23 cellular contexts compared by ENCODE assay signal in genomic region chr9:100074093-100074492, GRCh38. TPM values are rescaled to one million over a fixed set of nuclear protein-coding genes. Genes with fewer than 3 reads are reported as not detected.
DNase-seq lines count a peak whose midpoint lies in the region; ATAC-seq, FAIRE-seq and TF ChIP-seq lines count a peak whose summit lies in the region.
"Had no signal": no experiment of that assay in that cellular context is flagged by ENCODE, and none has a peak within 500 bp of the region (broad histone marks: within the 10 kb centered on the region; RNA-seq: fewer than 3 reads in every experiment).

No MANE protein-coding gene starts in this region.

- in situ Hi-C loops in K562 (cut with MboI), result no loop called here

- TF ChIP-seq CTCF in K562 (IDR thresholded peaks at IDR 0.05 in 2 of 3, conservative IDR thresholded peaks at IDR 0.05 in 1 of 3; ENCODE audit: insufficient read depth in 2 of 3, low read depth in 1 of 3, low read length in 3 of 3) (no peak), nephron progenitor cell (IDR thresholded peaks at IDR 0.05) (no peak), neural progenitor cell (IDR thresholded peaks at IDR 0.05) (no peak)

- H2AFZ ChIP-seq in K562 (ENCODE audit: low read depth, low read length) (no peak overlapping the region), neural progenitor cell (replicated peaks) (no peak overlapping the region)

- no peaks in the 10 kb centered on the region for H3F3A ChIP-seq in neural progenitor cell (ENCODE audit: low read depth)

- H4K20me1 ChIP-seq in K562 (replicated peaks; ENCODE audit: control insufficient read depth, insufficient read depth, low read length) (no peaks in the 10 kb centered on the region), neural progenitor cell (ENCODE audit: low read depth) (no peaks in the 10 kb centered on the region)

- FAIRE-seq in K562 (lab: Jason Lieb, UNC), result peak; percentile 40
- FAIRE-seq: D721Med, H54, RCC 7860 had no signal

- H3K4me3 Mint-ChIP-seq in nephron progenitor cell, result no peak overlapping the region
- no peak overlapping the region for H3K4me3 Mint-ChIP-seq in neural progenitor cell
- H3K4me3 Mint-ChIP-seq: HFFc6 had no signal

- peak overlapping the region; percentile 83 for H3K27ac Mint-ChIP-seq in nephron progenitor cell
- H3K27ac Mint-ChIP-seq in neural progenitor cell, result no peak overlapping the region
- H3K27ac Mint-ChIP-seq: HFFc6 had no signal

- TF ChIP-seq POLR2A in K562 (conservative IDR thresholded peaks at IDR 0.05), result no peak

- H3K79me2 ChIP-seq in K562 (ENCODE audit: control insufficient read depth, insufficient read depth, low read length) (peaks cover 91% of the 10 kb centered on the region), neural progenitor cell (ENCODE audit: low read depth) (peaks cover 12% of the 10 kb centered on the region)

- TF ChIP-seq EP300 in K562 (IDR thresholded peaks at IDR 0.05; ENCODE audit: low read length), result no peak

- no peak overlapping the region for H3K27ac ChIP-seq in K562 (ENCODE audit: extremely low read depth, low read depth, low read length)
- no peak overlapping the region for H3K27ac ChIP-seq in neural progenitor cell
- H3K27ac ChIP-seq: C4-2B, SJSA1 had no signal

- no peaks in the 10 kb centered on the region for H3K4me1 Mint-ChIP-seq in nephron progenitor cell
- H3K4me1 Mint-ChIP-seq in neural progenitor cell, result no peaks in the 10 kb centered on the region

- CTCF ChIA-PET in K562 (lab: Yijun Ruan, JAX; ENCODE audit: low intra/inter-chr PET ratio), result no interaction called here

- H3K27me3 ChIP-seq in K562 (ENCODE audit: control insufficient read depth in 2 of 2, insufficient read depth in 2 of 2, low read length in 2 of 2), result no peaks in the 10 kb centered on the region
- H3K27me3 ChIP-seq in neural progenitor cell, result no peaks in the 10 kb centered on the region
- H3K27me3 ChIP-seq: SJSA1 had no signal

- H3K9ac ChIP-seq in K562 (ENCODE audit: insufficient read depth in 1 of 2, low read depth in 2 of 2, low read length in 2 of 2), result no peak overlapping the region
- no peak overlapping the region for H3K9ac ChIP-seq in neural progenitor cell

- ATAC-seq in K562 (peak; percentile 57), GM19397 (IDR thresholded peaks at IDR 0.05; ENCODE audit: unreplicated experiment) (no peak)
- ATAC-seq: Right ventricle myocardium inferior had no signal

- peak overlapping the region; percentile 2; the same call in 1 of the 2 replicates for H3K4me2 ChIP-seq in K562 (ENCODE audit: insufficient read depth, low read length)
- no peak overlapping the region for H3K4me2 ChIP-seq in neural progenitor cell

- DNase-seq in Ammon's horn (ENCODE audit: low spot score) (peak; percentile 20), RPMI7951 (ENCODE audit: low read depth) (peak; percentile 29), K562 (ENCODE audit: extremely low read depth in 1 of 4, low spot score in 3 of 4) (peak in 2 of 4 experiments; percentile 26 to 49), nephron progenitor cell (no peak), HT-29 (ENCODE audit: low spot score) (no peak), neural progenitor cell (ENCODE audit: low spot score) (no peak)
- DNase-seq: AML-193, DMS53, EL, HFFc6, MM.1S, NCI-H1048, NCI-H1417 treated with DMSO at 0.1 percent for 48 hours, NCI-H187 treated with DMSO at 0.1 percent for 48 hours, NCI-H345, NCI-H524 had no signal

- POLR2A ChIA-PET in K562 (lab: Yijun Ruan, JAX), result interaction anchor here (0.8 to 1.5 kb wide), 4 partner anchors 8 to 133 kb away, joined by 3 to 6 read pairs (median 3); no protein-coding TSS in a partner anchor

- H3K4me1 ChIP-seq in K562 (replicated peaks in 1 of 2; ENCODE audit: control insufficient read depth in 2 of 2, insufficient read depth in 2 of 2, low read length in 2 of 2), result peaks cover 20 to 52% of the 10 kb centered on the region in 2 experiments; a peak in 4 of 5 replicates
- H3K4me1 ChIP-seq in neural progenitor cell, result no peaks in the 10 kb centered on the region
- H3K4me1 ChIP-seq: SJSA1 had no signal

- H3K36me3 ChIP-seq in K562 (ENCODE audit: control insufficient read depth, insufficient read depth, low read length) (0 out of 3 replicates have a peak, but pooled peaks cover 2% of the 10 kb centered on the region), neural progenitor cell (no peaks in the 10 kb centered on the region)
- H3K36me3 ChIP-seq: SJSA1 had no signal

- no peak for TF ChIP-seq RAD21 in K562 (CRISPR knock-in tag; conservative IDR thresholded peaks at IDR 0.05 in 1 of 2, IDR thresholded peaks at IDR 0.05 in 1 of 2)

- peaks cover 21% of the 10 kb centered on the region for H3K36me3 Mint-ChIP-seq in nephron progenitor cell (ENCODE audit: low read depth)
- peaks cover 12% of the 10 kb centered on the region for H3K36me3 Mint-ChIP-seq in neural progenitor cell

- H3K4me3 ChIP-seq in K562 (no peak overlapping the region), neural progenitor cell (no peak overlapping the region)
- H3K4me3 ChIP-seq: SJSA1 had no signal

- WGBS in K562 (ENCODE audit: insufficient coverage, low coverage, missing lambda C conversion rate), result 18% methylated on average over 6 of the region's 6 CpGs

- intact Hi-C loops in K562 (cut with micrococcal nuclease), result loop anchor here (5.0 kb wide), 1 partner anchor 47 kb away; no protein-coding TSS in a partner anchor

- BruUV-seq in K562 (replicated peaks; lab: Mats Ljungman, UMichigan), result no TSS peak

- H3K9me3 ChIP-seq in K562 (replicated peaks; ENCODE audit: control insufficient read depth, insufficient read depth, low read depth, low read length) (no peaks in the 10 kb centered on the region), neural progenitor cell (ENCODE audit: low read depth) (no peaks in the 10 kb centered on the region)
- H3K9me3 ChIP-seq: SJSA1 had no signal

- H3K9me1 ChIP-seq in K562 (ENCODE audit: control insufficient read depth, insufficient read depth, low read length), result no peaks in the 10 kb centered on the region

- H3K27me3 Mint-ChIP-seq in nephron progenitor cell (ENCODE audit: low read depth, poor library complexity) (no peaks in the 10 kb centered on the region), neural progenitor cell (ENCODE audit: insufficient read depth, low read depth) (no peaks in the 10 kb centered on the region)

- H3K9me3 Mint-ChIP-seq in nephron progenitor cell, result peaks cover 13% of the 10 kb centered on the region
- H3K9me3 Mint-ChIP-seq in neural progenitor cell, result peaks cover 3% of the 10 kb centered on the region
- H3K9me3 Mint-ChIP-seq: HFFc6 had no signal

RNA-seq across cellular contexts. Expression of gene ERP44, which starts 24.7 kb away (rescaled TPM):
- total RNA-seq in RPMI7951 (2014; rRNA removed; shearing (Covaris generic)), result 27.5 and 32.7 TPM in 2 replicates
- 13.0 and 31.7 TPM in 2 replicates for total RNA-seq in K562 (2011; cell fraction: chromatin; rRNA removed; ENCODE audit: low replicate concordance)
- total RNA-seq in K562 (2011; cell fraction: nucleolus; rRNA removed), result 15.8 and 16.5 TPM in 2 replicates
- 28.2 and 28.9 TPM in 2 replicates for total RNA-seq in K562 (2011; cell fraction: nucleoplasm; rRNA removed)
- total RNA-seq in K562 (2014; rRNA removed) (9.2 and 11.4 TPM in 2 replicates), K562 (2014; rRNA removed; fragmentation: Illumina TruSeq; extraction: Trizol) (18.4 and 19.0 TPM in 2 replicates), K562 (2015; rRNA removed; fragmentation: Illumina TruSeq; extraction: Trizol) (21.8 and 22.6 TPM in 2 replicates), K562 (2021) (14.8 and 16.0 TPM in 2 replicates), neural progenitor cell (ENCODE audit: low replicate concordance) (12.0 and 18.0 TPM in 2 replicates)
- polyA plus RNA-seq in K562 (2011; rRNA removed) (13.6 and 15.9 TPM in 2 replicates), K562 (2014; fragmentation: Illumina TruSeq; extraction: Trizol) (19.7 and 23.4 TPM in 2 replicates), K562 (2014; fragmentation: Nextera tagmentation; extraction: Ambion mirVana) (10 to 100 TPM; 10.8 to 11.2 TPM), K562 (2014; rRNA removed) (13.0 and 13.1 TPM in 2 replicates)
- polyA plus RNA-seq in K562 (2011; cell fraction: cytosol; rRNA removed), result 4.4 and 8.7 TPM in 2 replicates
- 6.9 and 12.3 TPM in 2 replicates for polyA plus RNA-seq in K562 (2011; cell fraction: nucleus; rRNA removed)
- polyA plus RNA-seq in K562 (2012), result 17.1 and 24.6 TPM in 2 replicates
- polyA minus RNA-seq in K562 (2011; rRNA and poly(A)+ RNA removed), result 10.9 and 16.5 TPM in 2 replicates
- 9.2 and 9.9 TPM in 2 replicates for polyA minus RNA-seq in K562 (2011; cell fraction: cytosol; rRNA and poly(A)+ RNA removed)
- 10.1 and 20.0 TPM in 2 replicates for polyA minus RNA-seq in K562 (2011; cell fraction: nucleus; rRNA and poly(A)+ RNA removed)
- total RNA-seq in HT-29 (2014; rRNA removed; shearing (Covaris generic)), result 6.6 and 6.8 TPM in 2 replicates

RNA-seq across cellular contexts. Expression of gene INVS, which starts 24.9 kb away (rescaled TPM):
- 15.0 and 19.6 TPM in 2 replicates for total RNA-seq in RPMI7951 (2014; rRNA removed; shearing (Covaris generic))
- 61.9 and 123 TPM in 2 replicates for total RNA-seq in K562 (2011; cell fraction: chromatin; rRNA removed; ENCODE audit: low replicate concordance)
- 31.5 and 34.7 TPM in 2 replicates for total RNA-seq in K562 (2011; cell fraction: nucleolus; rRNA removed)
- total RNA-seq in K562 (2011; cell fraction: nucleoplasm; rRNA removed), result 62.6 and 89.5 TPM in 2 replicates
- total RNA-seq in K562 (2014; rRNA removed) (9.2 and 10.9 TPM in 2 replicates), K562 (2014; rRNA removed; fragmentation: Illumina TruSeq; extraction: Trizol) (12.5 and 12.7 TPM in 2 replicates), K562 (2015; rRNA removed; fragmentation: Illumina TruSeq; extraction: Trizol) (11.2 and 12.9 TPM in 2 replicates), K562 (2021) (9.0 and 10.1 TPM in 2 replicates), neural progenitor cell (ENCODE audit: low replicate concordance) (24.3 and 29.2 TPM in 2 replicates)
- polyA plus RNA-seq in K562 (2011; rRNA removed) (17.9 and 18.5 TPM in 2 replicates), K562 (2014; fragmentation: Illumina TruSeq; extraction: Trizol) (8.2 and 10.0 TPM in 2 replicates), K562 (2014; fragmentation: Nextera tagmentation; extraction: Ambion mirVana) (under 1 TPM; 0.77 to 0.91 TPM), K562 (2014; rRNA removed) (9.6 and 10.2 TPM in 2 replicates)
- polyA plus RNA-seq in K562 (2011; cell fraction: cytosol; rRNA removed), result 5.7 and 8.4 TPM in 2 replicates
- polyA plus RNA-seq in K562 (2011; cell fraction: nucleus; rRNA removed), result 42.8 and 47.5 TPM in 2 replicates
- 7.0 and 8.8 TPM in 2 replicates for polyA plus RNA-seq in K562 (2012)
- 46.9 and 55.3 TPM in 2 replicates for polyA minus RNA-seq in K562 (2011; rRNA and poly(A)+ RNA removed)
- polyA minus RNA-seq in K562 (2011; cell fraction: cytosol; rRNA and poly(A)+ RNA removed), result 8.7 and 13.2 TPM in 2 replicates
- 32.9 and 60.0 TPM in 2 replicates for polyA minus RNA-seq in K562 (2011; cell fraction: nucleus; rRNA and poly(A)+ RNA removed)
- total RNA-seq in HT-29 (2014; rRNA removed; shearing (Covaris generic)), result 5.9 and 10.4 TPM in 2 replicates

Comparison
In these comparisons a context has a peak if more than half of its experiments do, and no peak if none do; other contexts are left out.
1. DNase-seq: peak in Ammon's horn (single experiment) and RPMI7951 (single experiment); none in nephron progenitor cell (single experiment), HT-29 (single experiment) and neural progenitor cell (single experiment).